Comparison of ENCODE assay signal across 26 cellular contexts in genomic region chr14:92556863-92557543, GRCh38. TPM values are rescaled to one million over a fixed set of nuclear protein-coding genes. Genes with fewer than 3 reads are reported as not detected.
DNase-seq lines count a peak whose midpoint lies in the region; ATAC-seq, FAIRE-seq and TF ChIP-seq lines count a peak whose summit lies in the region.
"Had no signal": no experiment of that assay in that cellular context is flagged by ENCODE, and none has a peak within 500 bp of the region (broad histone marks: within the 10 kb centered on the region; RNA-seq: fewer than 3 reads in every experiment).

No MANE protein-coding gene starts in this region.

- BruUV-seq in HCT116 (replicated peaks; lab: Mats Ljungman, UMichigan) (TSS peak; percentile 35), GM12878 (replicated peaks; lab: Mats Ljungman, UMichigan) (TSS peak; percentile 26)

- no peak for DNase-seq in activated CD8-positive, alpha-beta memory T cell treated with anti-CD3 and anti-CD28 coated beads, Interleukin-2, amount 10 ng/mL, durations not matched to agents 7 days and 5 days
- DNase-seq in activated CD8-positive, alpha-beta memory T cell treated with anti-CD3 and anti-CD28 coated beads for 24 hours, result no peak
- no peak for DNase-seq in HCT116 (ENCODE audit: low read depth, low spot score)
- no peak for DNase-seq in GM12878 (ENCODE audit: low read depth, low spot score)
- no peak for DNase-seq in NCI-H446 treated with DMSO at 0.1 percent for 48 hours (lab: John Stamatoyannopoulos, UW)
- DNase-seq in AG08395 (ENCODE audit: low spot score), result no peak
- DNase-seq in HPDE6-E6E7 (ENCODE audit: extremely low spot score), result no peak
- DNase-seq: activated CD4-positive, alpha-beta memory T cell treated with anti-CD3 and anti-CD28 coated beads for 36 hours; activated gamma-delta T cell treated with Interleukin-2 at 50 U/mL for 16 hours; central memory CD4-positive, alpha-beta T cell; dorsolateral prefrontal cortex; foreskin melanocyte; GF-D8; hippocampal formation; lower lobe of right lung; MM.1S; NCI-H1694 treated with DMSO at 0.1 percent for 48 hours; Right ventricle myocardium superior; stimulated activated CD4-positive, alpha-beta T cell treated with anti-CD3 and anti-CD28 coated beads, Interleukin-12 subunit alpha, Interleukin-12 subunit beta, amount 100 ng/mL, for 4 hours; SW 1271; uterus had no signal

- ATAC-seq in activated CD8-positive, alpha-beta memory T cell treated with anti-CD3 and anti-CD28 coated beads, Interleukin-2, amount 10 ng/mL, durations not matched to agents 7 days and 5 days, result no peak
- no peak for ATAC-seq in HCT116
- no peak for ATAC-seq in GM12878
- no peak for ATAC-seq in stimulated activated memory B cell treated with anti-CD40 and anti-IgM and Interleukin-4, amounts not matched to agents 10 μg/mL and 1 μg/mL and 100 μg/mL, for 72 hours
- ATAC-seq: K562, lower lobe of right lung had no signal

- TF ChIP-seq EP300 in GM12878 (IDR thresholded peaks at IDR 0.05; ENCODE audit: borderline replicate concordance in 1 of 2, control insufficient read depth in 1 of 2, low read depth in 2 of 2, low read length in 2 of 2), result no peak

- H3K9ac ChIP-seq in HCT116 (ENCODE audit: low read length) (no peak overlapping the region), GM12878 (ENCODE audit: control insufficient read depth, insufficient read depth, low read length) (no peak overlapping the region)

- no peaks in the 10 kb centered on the region for H4K20me1 ChIP-seq in HCT116 (ENCODE audit: insufficient read depth)
- H4K20me1 ChIP-seq in GM12878 (ENCODE audit: control insufficient read depth, insufficient read depth), result no peaks in the 10 kb centered on the region; the same call in 1 of the 2 replicates

- no peak for FAIRE-seq in GM12878 (lab: Jason Lieb, UNC)
- FAIRE-seq: K562 had no signal

- 98% methylated on average over 16 of the region's 16 CpGs for WGBS in GM12878 (ENCODE audit: insufficient coverage, insufficient replicate concordance, low lambda C conversion rate, missing lambda C conversion rate)

- SMC1A ChIA-PET in GM12878 (lab: Charles Lee; ENCODE audit: uncharacterized antibody, unreplicated experiment), result interaction anchor here (0.9 to 2.9 kb wide), 5 partner anchors 9 to 30 kb away, joined by 3 to 14 read pairs (median 5); no protein-coding TSS in a partner anchor

- H3K9me2 ChIP-seq in HCT116 (ENCODE audit: insufficient read depth), result no peaks in the 10 kb centered on the region

- no peak overlapping the region for H2AFZ ChIP-seq in HCT116 (ENCODE audit: low read depth, low read length, poor library complexity, severe bottlenecking)
- no peak overlapping the region for H2AFZ ChIP-seq in GM12878 (ENCODE audit: control insufficient read depth, low read depth, low read length)

- no peaks in the 10 kb centered on the region for H3K27me3 Mint-ChIP-seq in activated CD8-positive, alpha-beta memory T cell treated with anti-CD3 and anti-CD28 coated beads, Interleukin-2, amount 10 ng/mL, durations not matched to agents 7 days and 5 days
- H3K27me3 Mint-ChIP-seq in stimulated activated memory B cell treated with anti-CD40 and anti-IgM and Interleukin-4, amounts not matched to agents 10 μg/mL and 1 μg/mL and 100 μg/mL, for 72 hours, result peaks cover 22% of the 10 kb centered on the region

- POLR2A ChIA-PET in HCT116 (lab: Charles Lee), result no interaction called here
- POLR2A ChIA-PET in GM12878 (lab: Charles Lee), result interaction anchor here (0.9 to 1.6 kb wide), 4 partner anchors 10 to 28 kb away, joined by 3 to 7 read pairs (median 4); no protein-coding TSS in a partner anchor

- peaks cover 32% of the 10 kb centered on the region for H3K36me3 Mint-ChIP-seq in activated CD8-positive, alpha-beta memory T cell treated with anti-CD3 and anti-CD28 coated beads, Interleukin-2, amount 10 ng/mL, durations not matched to agents 7 days and 5 days
- peaks cover 31% of the 10 kb centered on the region for H3K36me3 Mint-ChIP-seq in stimulated activated memory B cell treated with anti-CD40 and anti-IgM and Interleukin-4, amounts not matched to agents 10 μg/mL and 1 μg/mL and 100 μg/mL, for 72 hours
- H3K36me3 Mint-ChIP-seq: activated CD4-positive, alpha-beta memory T cell treated with anti-CD3 and anti-CD28 coated beads for 36 hours had no signal

- TF ChIP-seq RAD21 in HCT116 (IDR thresholded peaks at IDR 0.05; ENCODE audit: low read depth) (no peak), GM12878 (IDR thresholded peaks at IDR 0.05; ENCODE audit: insufficient read depth, low read depth, low read length) (no peak)

- intact Hi-C loops in HCT116 (cut with micrococcal nuclease), result no loop called here
- intact Hi-C loops in GM12878 (cut with micrococcal nuclease; ENCODE audit: unreplicated experiment), result no loop called here

- in situ Hi-C loops in GM12878 (cut with MboI), result no loop called here

- no peaks in the 10 kb centered on the region for H3K9me3 Mint-ChIP-seq in activated CD8-positive, alpha-beta memory T cell treated with anti-CD3 and anti-CD28 coated beads, Interleukin-2, amount 10 ng/mL, durations not matched to agents 7 days and 5 days (ENCODE audit: low read depth)
- no peaks in the 10 kb centered on the region for H3K9me3 Mint-ChIP-seq in stimulated activated memory B cell treated with anti-CD40 and anti-IgM and Interleukin-4, amounts not matched to agents 10 μg/mL and 1 μg/mL and 100 μg/mL, for 72 hours
- H3K9me3 Mint-ChIP-seq: activated CD4-positive, alpha-beta memory T cell treated with anti-CD3 and anti-CD28 coated beads for 36 hours; CD14-positive monocyte had no signal

- H3K4me2 ChIP-seq in HCT116 (ENCODE audit: low read length), result no peak overlapping the region
- no peak overlapping the region for H3K4me2 ChIP-seq in GM12878 (ENCODE audit: control insufficient read depth, insufficient read depth)

- H3K4me1 ChIP-seq in HCT116 (ENCODE audit: control insufficient read depth in 1 of 2, insufficient read depth in 2 of 2, low read length in 2 of 2) (peaks cover 0 to 10% of the 10 kb centered on the region in 2 experiments; a peak in 1 of 4 replicates), GM12878 (ENCODE audit: control insufficient read depth, insufficient read depth, low read length) (peaks cover 34% of the 10 kb centered on the region)
- H3K4me1 ChIP-seq: uterus had no signal

- RAD21 ChIA-PET in HCT116 (lab: Charles Lee; ENCODE audit: low non-redundant PET in 1 of 2, low total read pairs in 2 of 2, uncharacterized antibody in 2 of 2, unreplicated experiment in 2 of 2), result no interaction called here
- RAD21 ChIA-PET in GM12878 (lab: Charles Lee; ENCODE audit: unreplicated experiment), result interaction anchor here (1.2 to 2.2 kb wide), 4 partner anchors 12 to 120 kb away, joined by 3 to 12 read pairs (median 6); no protein-coding TSS in a partner anchor

- no peaks in the 10 kb centered on the region for H3K9me3 ChIP-seq in HCT116 (ENCODE audit: control insufficient read depth in 1 of 2, insufficient read depth in 1 of 2, low read depth in 1 of 2, low read length in 2 of 2)
- no peaks in the 10 kb centered on the region for H3K9me3 ChIP-seq in GM12878 (replicated peaks; ENCODE audit: control insufficient read depth, insufficient read depth, low read length)
- H3K9me3 ChIP-seq: ascending aorta, lower lobe of right lung, suprapubic skin, uterus had no signal

- TF ChIP-seq POLR2A in HCT116 (IDR thresholded peaks at IDR 0.05; ENCODE audit: borderline replicate concordance, extremely low read depth, insufficient read depth, insufficient read length) (no peak), GM12878 (IDR thresholded peaks at IDR 0.05; ENCODE audit: low read depth, low read length) (no peak)

- peaks cover 70% of the 10 kb centered on the region for H3K4me1 Mint-ChIP-seq in activated CD8-positive, alpha-beta memory T cell treated with anti-CD3 and anti-CD28 coated beads, Interleukin-2, amount 10 ng/mL, durations not matched to agents 7 days and 5 days
- peaks cover 50% of the 10 kb centered on the region for H3K4me1 Mint-ChIP-seq in stimulated activated memory B cell treated with anti-CD40 and anti-IgM and Interleukin-4, amounts not matched to agents 10 μg/mL and 1 μg/mL and 100 μg/mL, for 72 hours

- H3K4me3 ChIP-seq in HCT116 (replicated peaks in 1 of 2; ENCODE audit: low read depth in 1 of 2, low read length in 2 of 2) (no peak overlapping the region), GM12878 (no peak overlapping the region)
- H3K4me3 ChIP-seq: ascending aorta, dorsolateral prefrontal cortex, K562, lower lobe of right lung, suprapubic skin, uterus had no signal

- H3K27ac ChIP-seq in HCT116 (ENCODE audit: low read depth, low read length) (no peak overlapping the region), GM12878 (ENCODE audit: control insufficient read depth, insufficient read depth) (no peak overlapping the region)
- H3K27ac ChIP-seq: ascending aorta, dorsolateral prefrontal cortex, lower lobe of right lung, suprapubic skin, uterus had no signal

- CTCF ChIA-PET in activated CD8-positive, alpha-beta memory T cell treated with anti-CD3 and anti-CD28 coated beads, Interleukin-2, amount 10 ng/mL, durations not matched to agents 7 days and 5 days (lab: Charles Lee), result interaction anchor here (1.2 to 2.1 kb wide), 3 partner anchors 28 to 124 kb away, joined by 3 to 5 read pairs (median 4); no protein-coding TSS in a partner anchor
- CTCF ChIA-PET in HCT116 (lab: Charles Lee) (no interaction called here), GM12878 (lab: Yijun Ruan, JAX) (interaction anchor here (2.4 to 2.7 kb wide), 2 partner anchors 11 to 33 kb away, joined by 5 to 6 read pairs; no protein-coding TSS in a partner anchor)

- H3K36me3 ChIP-seq in HCT116 (ENCODE audit: control insufficient read depth in 1 of 2, insufficient read depth in 2 of 2, low read length in 2 of 2) (peaks cover 0 to 3% of the 10 kb centered on the region in 2 experiments; a peak in 2 of 4 replicates), GM12878 (ENCODE audit: control insufficient read depth in 2 of 2, insufficient read depth in 2 of 2, low read length in 1 of 2) (peaks cover 0 to 8% of the 10 kb centered on the region in 2 experiments; a peak in 2 of 4 replicates)
- H3K36me3 ChIP-seq: uterus had no signal

- TF ChIP-seq CTCF in HCT116 (IDR thresholded peaks at IDR 0.05 in 2 of 3, conservative IDR thresholded peaks at IDR 0.05 in 1 of 3; ENCODE audit: borderline replicate concordance in 1 of 3, insufficient read depth in 1 of 3, low read depth in 2 of 3, low read length in 2 of 3) (no peak), GM12878 (IDR thresholded peaks at IDR 0.05 in 2 of 3, conservative IDR thresholded peaks at IDR 0.05 in 1 of 3; ENCODE audit: control insufficient read depth in 2 of 3, extremely low read depth in 1 of 3, insufficient read depth in 1 of 3, low read depth in 3 of 3, low read length in 3 of 3) (no peak)

- H3K79me2 ChIP-seq in HCT116 (ENCODE audit: insufficient read depth, low read length) (peaks cover 6% of the 10 kb centered on the region; the same call in 1 of the 2 replicates), GM12878 (ENCODE audit: control insufficient read depth, insufficient read depth, low read length) (no peaks in the 10 kb centered on the region; the same call in 1 of the 2 replicates)

- H3K27ac Mint-ChIP-seq in activated CD8-positive, alpha-beta memory T cell treated with anti-CD3 and anti-CD28 coated beads, Interleukin-2, amount 10 ng/mL, durations not matched to agents 7 days and 5 days, result peak overlapping the region; percentile 28
- peak overlapping the region; percentile 42 for H3K27ac Mint-ChIP-seq in stimulated activated memory B cell treated with anti-CD40 and anti-IgM and Interleukin-4, amounts not matched to agents 10 μg/mL and 1 μg/mL and 100 μg/mL, for 72 hours
- H3K27ac Mint-ChIP-seq: activated CD4-positive, alpha-beta memory T cell treated with anti-CD3 and anti-CD28 coated beads for 36 hours had no signal

- H3K4me3 Mint-ChIP-seq in activated CD8-positive, alpha-beta memory T cell treated with anti-CD3 and anti-CD28 coated beads, Interleukin-2, amount 10 ng/mL, durations not matched to agents 7 days and 5 days, result no peak overlapping the region
- H3K4me3 Mint-ChIP-seq in stimulated activated memory B cell treated with anti-CD40 and anti-IgM and Interleukin-4, amounts not matched to agents 10 μg/mL and 1 μg/mL and 100 μg/mL, for 72 hours, result no peak overlapping the region
- H3K4me3 Mint-ChIP-seq: activated CD4-positive, alpha-beta memory T cell treated with anti-CD3 and anti-CD28 coated beads for 36 hours; CD14-positive monocyte had no signal

- H3K27me3 ChIP-seq in HCT116 (ENCODE audit: insufficient read depth, low read length) (no peaks in the 10 kb centered on the region), GM12878 (replicated peaks in 1 of 2; ENCODE audit: control insufficient read depth in 2 of 2, insufficient read depth in 2 of 2, low read length in 1 of 2) (no peaks in the 10 kb centered on the region)
- H3K27me3 ChIP-seq: ascending aorta, dorsolateral prefrontal cortex, suprapubic skin, uterus had no signal

RNA-seq across cellular contexts. Expression of gene RIN3, which starts 43.4 kb away (rescaled TPM):
- total RNA-seq in activated CD8-positive, alpha-beta memory T cell treated with anti-CD3 and anti-CD28 coated beads, Interleukin-2, amount 10 ng/mL, durations not matched to agents 7 days and 5 days, result 100 to 1,000 TPM in 1 of 2 experiments, 10 to 100 TPM in 1; 76.1 to 122 TPM
- total RNA-seq in HCT116 (2021; ENCODE audit: unreplicated experiment) (22.2 TPM), GM12878 (2014; rRNA removed) (4.6 and 5.6 TPM in 2 replicates), GM12878 (2014; rRNA removed; fragmentation: Illumina TruSeq; extraction: Trizol) (3.5 and 4.7 TPM in 2 replicates), GM12878 (2021) (21.8 and 23.3 TPM in 2 replicates)
- 20.3 and 22.3 TPM in 2 replicates for polyA plus RNA-seq in HCT116 (2012)
- total RNA-seq in GM12878 (2013; cell fraction: nucleolus; rRNA removed), result 78.3 and 86.3 TPM in 2 replicates
- 3.7 TPM for polyA plus RNA-seq in GM12878 (2011; ENCODE audit: low read depth)
- polyA plus RNA-seq in GM12878 (2011; rRNA removed) (5.4 and 10.3 TPM in 2 replicates), GM12878 (2014; fragmentation: Illumina TruSeq; extraction: Trizol) (3.2 and 6.4 TPM in 2 replicates), GM12878 (2014; fragmentation: Nextera tagmentation; extraction: Ambion mirVana) (under 1 TPM; 0.91 to 0.95 TPM), GM12878 (2014; rRNA removed) (10.0 and 14.3 TPM in 2 replicates), GM12878 (2016; fragmentation: Nextera tagmentation; extraction: Ambion mirVana) (1 to 10 TPM; 6.3 to 6.7 TPM)
- polyA plus RNA-seq in GM12878 (2011; cell fraction: cytosol; rRNA removed), result 12.8 and 13.0 TPM in 2 replicates
- polyA plus RNA-seq in GM12878 (2011; cell fraction: nucleus; rRNA removed), result 27.3 and 31.5 TPM in 2 replicates
- 9.1 and 12.8 TPM in 2 replicates for polyA plus RNA-seq in GM12878 (2012)
- polyA minus RNA-seq in GM12878 (2011; rRNA and poly(A)+ RNA removed), result 20.2 and 34.1 TPM in 2 replicates
- 14.3 and 17.9 TPM in 2 replicates for polyA minus RNA-seq in GM12878 (2011; cell fraction: cytosol; rRNA and poly(A)+ RNA removed)
- 23.7 and 38.9 TPM in 2 replicates for polyA minus RNA-seq in GM12878 (2011; cell fraction: nucleus; rRNA and poly(A)+ RNA removed)
